ENCODE assay signal across 11 cellular contexts in genomic region chr1:24970399-24970753, GRCh38. TPM values are rescaled to one million over a fixed set of nuclear protein-coding genes. Genes with fewer than 3 reads are reported as not detected.
A peak's percentile ranks its signal among the peaks of the same experiment; 100 is the strongest.
DNase-seq lines count a peak whose midpoint lies in the region; TF ChIP-seq lines count a peak whose summit lies in the region.
"Had no signal": no experiment of that assay in that cellular context is flagged by ENCODE, and none has a peak within 500 bp of the region (broad histone marks: within the 10 kb centered on the region; RNA-seq: fewer than 3 reads in every experiment).

No MANE protein-coding gene starts in this region.

- CTCF ChIA-PET in activated CD4-positive, alpha-beta memory T cell treated with anti-CD3 and anti-CD28 coated beads for 36 hours (lab: Charles Lee): interaction anchor here (0.7 to 2.2 kb wide), 3 partner anchors 24 to 67 kb away, joined by 3 to 6 read pairs (median 3); no protein-coding TSS in a partner anchor

- H3K27me3 Mint-ChIP-seq in osteocyte (ENCODE audit: unreplicated experiment) (no peaks in the 10 kb centered on the region), immature natural killer cell (ENCODE audit: low read depth in 3 of 3) (peaks cover 11 to 19% (median 15%) of the 10 kb centered on the region in 3 donors)
- H3K27me3 Mint-ChIP-seq in activated CD4-positive, alpha-beta memory T cell treated with anti-CD3 and anti-CD28 coated beads for 36 hours: no peaks in the 10 kb centered on the region

- H3K27me3 ChIP-seq in spleen (replicated peaks in 1 of 7): peaks cover 0 to 5% (median 0%) of the 10 kb centered on the region in 7 donors
- H3K27me3 ChIP-seq: right lobe of liver had no signal

- peaks cover 2% of the 10 kb centered on the region for H3K36me3 Mint-ChIP-seq in osteocyte (ENCODE audit: unreplicated experiment)
- H3K36me3 Mint-ChIP-seq in immature natural killer cell: peaks cover 8 to 12% (median 10%) of the 10 kb centered on the region in 3 donors
- H3K36me3 Mint-ChIP-seq in activated CD4-positive, alpha-beta memory T cell treated with anti-CD3 and anti-CD28 coated beads for 36 hours: peaks cover 6% of the 10 kb centered on the region

- no peak overlapping the region for H3K4me3 Mint-ChIP-seq in osteocyte (ENCODE audit: unreplicated experiment)
- no peak overlapping the region for H3K4me3 Mint-ChIP-seq in immature natural killer cell
- H3K4me3 Mint-ChIP-seq in activated CD4-positive, alpha-beta memory T cell treated with anti-CD3 and anti-CD28 coated beads for 36 hours: no peak overlapping the region

- H3K4me1 Mint-ChIP-seq in osteocyte (ENCODE audit: unreplicated experiment) (peaks cover 32% of the 10 kb centered on the region), immature natural killer cell (peaks cover 26 to 33% of the 10 kb centered on the region in 2 donors)
- peaks cover 63% of the 10 kb centered on the region for H3K4me1 Mint-ChIP-seq in activated CD4-positive, alpha-beta memory T cell treated with anti-CD3 and anti-CD28 coated beads for 36 hours (ENCODE audit: low read depth)

- intact Hi-C loops in spleen (cut with DNase I; ENCODE audit: low total_unique reads): no loop called here
- intact Hi-C loops in activated CD4-positive, alpha-beta memory T cell treated with anti-CD3 and anti-CD28 coated beads for 36 hours (cut with micrococcal nuclease): no loop called here

- no peak for TF ChIP-seq POLR2A in spleen (IDR thresholded peaks at IDR 0.05)

- peaks cover 0 to 17% (median 11%) of the 10 kb centered on the region in 8 donors for H3K9me3 ChIP-seq in spleen

- H3K36me3 ChIP-seq in spleen: no peaks in the 10 kb centered on the region
- H3K36me3 ChIP-seq: right lobe of liver had no signal

- H3K4me3 ChIP-seq in fibroblast of mammary gland (ENCODE audit: control insufficient read depth, low read depth, low read length) (no peak overlapping the region), spleen (no peak overlapping the region)
- H3K4me3 ChIP-seq: coronary artery, right lobe of liver had no signal

- H3K4me1 ChIP-seq in spleen: peaks cover 4 to 36% (median 23%) of the 10 kb centered on the region in 6 donors
- H3K4me1 ChIP-seq: right lobe of liver had no signal

- H3K27ac Mint-ChIP-seq in osteocyte (ENCODE audit: unreplicated experiment) (no peak overlapping the region), immature natural killer cell (peak overlapping the region in 1 of 6 donors; percentile 55)
- no peak overlapping the region for H3K27ac Mint-ChIP-seq in activated CD4-positive, alpha-beta memory T cell treated with anti-CD3 and anti-CD28 coated beads for 36 hours

- peak; percentile 63 for DNase-seq in activated CD8-positive, alpha-beta memory T cell treated with anti-CD3 and anti-CD28 coated beads, Interleukin-2, amount 50 U/mL, for 48 hours
- no peak for DNase-seq in activated CD8-positive, alpha-beta memory T cell treated with anti-CD3 and anti-CD28 coated beads, Interleukin-2, amount 50 U/mL, for 4 hours
- DNase-seq in RPMI7951 (ENCODE audit: low read depth) (peak; percentile 20), fibroblast of mammary gland (ENCODE audit: low read depth) (peak; percentile 63), spleen (peak; percentile 54), osteocyte (ENCODE audit: extremely low spot score, unreplicated experiment) (no peak), immature natural killer cell (no peak)
- no peak for DNase-seq in activated CD4-positive, alpha-beta memory T cell treated with anti-CD3 and anti-CD28 coated beads for 36 hours
- DNase-seq: activated CD4-positive, alpha-beta T cell treated with anti-CD3 and anti-CD28 coated beads, Interleukin-2, amount 50 U/mL, for 1 hour had no signal

- 64 to 88% (median 74%) methylated on average over 9 to 13 of the region's 13 CpGs for WGBS in spleen, 5 donors

- H3K9me3 Mint-ChIP-seq in osteocyte (ENCODE audit: unreplicated experiment): peaks cover 11% of the 10 kb centered on the region
- peaks cover 1 to 14% (median 8%) of the 10 kb centered on the region in 6 donors for H3K9me3 Mint-ChIP-seq in immature natural killer cell
- H3K9me3 Mint-ChIP-seq in activated CD4-positive, alpha-beta memory T cell treated with anti-CD3 and anti-CD28 coated beads for 36 hours: peaks cover 15% of the 10 kb centered on the region

- POLR2A ChIA-PET in activated CD4-positive, alpha-beta memory T cell treated with anti-CD3 and anti-CD28 coated beads for 36 hours (lab: Charles Lee): interaction anchor here (2.2 kb wide), 1 partner anchor 20 kb away, joined by 6 read pairs; no protein-coding TSS in a partner anchor

- TF ChIP-seq CTCF in fibroblast of mammary gland (conservative IDR thresholded peaks at IDR 0.05; ENCODE audit: control insufficient read depth, insufficient read depth, low read depth, low read length) (no peak), spleen (IDR thresholded peaks at IDR 0.05 in 8 of 11, conservative IDR thresholded peaks at IDR 0.05 in 3 of 11) (no peak), osteocyte (IDR thresholded peaks at IDR 0.05) (no peak)

- H3K27ac ChIP-seq in spleen: no peak overlapping the region
- H3K27ac ChIP-seq: coronary artery, right lobe of liver had no signal

RNA-seq across cellular contexts. Expression of gene RUNX3, which starts 40.3 kb away (rescaled TPM):
- 9.5 and 10.4 TPM in 2 replicates for total RNA-seq in RPMI7951 (2014; rRNA removed; shearing (Covaris generic))
- total RNA-seq in spleen: 10 to 100 TPM; 38.1 to 76.3 (median 52.3) TPM
- 10 to 100 TPM; 17.3 to 22.1 (median 18.2) TPM for polyA plus RNA-seq in spleen
- total RNA-seq in osteocyte: not detected in 2 replicates
- polyA plus RNA-seq in immature natural killer cell: 100 to 1,000 TPM in 1 of 3 donors, 10 to 100 TPM in 2; 83.7 to 132 (median 93.2) TPM
- 100 to 1,000 TPM; 153 to 155 TPM for total RNA-seq in activated CD4-positive, alpha-beta memory T cell treated with anti-CD3 and anti-CD28 coated beads for 36 hours

Comparison
In these comparisons a context has a peak if more than half of its experiments do, and no peak if none do; other contexts are left out.
1. DNase-seq: peak in activated CD8-positive, alpha-beta memory T cell treated with anti-CD3 and anti-CD28 coated beads, Interleukin-2, amount 50 U/mL, for 48 hours (single experiment), RPMI7951 (single experiment), fibroblast of mammary gland (single experiment) and spleen (single experiment); none in activated CD8-positive, alpha-beta memory T cell treated with anti-CD3 and anti-CD28 coated beads, Interleukin-2, amount 50 U/mL, for 4 hours (single experiment), osteocyte (single experiment), immature natural killer cell (0 of 3) and activated CD4-positive, alpha-beta memory T cell treated with anti-CD3 and anti-CD28 coated beads for 36 hours (single experiment).
2. RNA of gene RUNX3, which starts 40.3 kb away (total RNA-seq): 153 to 155 TPM in activated CD4-positive, alpha-beta memory T cell treated with anti-CD3 and anti-CD28 coated beads for 36 hours, 38.1 to 76.3 TPM in spleen and 9.5 to 10.4 TPM in RPMI7951; not detected in osteocyte; every median in the first group is over 10 times any median in the second.